17 cellular contexts compared by ENCODE assay signal in genomic region chr1:99600782-99601181, GRCh38. TPM values are rescaled to one million over a fixed set of nuclear protein-coding genes. Genes with fewer than 3 reads are reported as not detected.
DNase-seq lines count a peak whose midpoint lies in the region; ATAC-seq, FAIRE-seq and TF ChIP-seq lines count a peak whose summit lies in the region.
"Had no signal": no experiment of that assay in that cellular context is flagged by ENCODE, and none has a peak within 500 bp of the region (broad histone marks: within the 10 kb centered on the region; RNA-seq: fewer than 3 reads in every experiment).

No MANE protein-coding gene starts in this region.

- H3K36me3 ChIP-seq in SJCRH30 (no peaks in the 10 kb centered on the region), endothelial cell of umbilical vein (ENCODE audit: control insufficient read depth in 2 of 2, extremely low read depth in 1 of 2, insufficient read depth in 2 of 2, low read length in 2 of 2) (no peaks in the 10 kb centered on the region), neural progenitor cell (no peaks in the 10 kb centered on the region)
- H3K36me3 ChIP-seq: pancreas had no signal

- H3K4me3 ChIP-seq in SJCRH30 (no peak overlapping the region), endothelial cell of umbilical vein (replicated peaks in 1 of 3; ENCODE audit: insufficient read depth in 1 of 3, low read depth in 1 of 3, low read length in 3 of 3) (no peak overlapping the region), neural progenitor cell (no peak overlapping the region)
- H3K4me3 ChIP-seq: pancreas had no signal

- H3K36me3 Mint-ChIP-seq in neural progenitor cell: no peaks in the 10 kb centered on the region
- H3K36me3 Mint-ChIP-seq: activated naive CD8-positive, alpha-beta T cell treated with anti-CD3 and anti-CD28 coated beads, Interleukin-2, amount 10 ng/mL, durations not matched to agents 7 days and 5 days had no signal

- H4K20me1 ChIP-seq in endothelial cell of umbilical vein (replicated peaks; ENCODE audit: control insufficient read depth, extremely low read depth, insufficient read depth, low read length): no peaks in the 10 kb centered on the region
- no peaks in the 10 kb centered on the region for H4K20me1 ChIP-seq in neural progenitor cell (ENCODE audit: low read depth)

- no peak for TF ChIP-seq CTCF in endothelial cell of umbilical vein (IDR thresholded peaks at IDR 0.05; ENCODE audit: extremely low read depth in 1 of 2, insufficient read depth in 1 of 2, low read depth in 1 of 2, low read length in 2 of 2)
- no peak for TF ChIP-seq CTCF in neural progenitor cell (IDR thresholded peaks at IDR 0.05)

- H3K4me1 ChIP-seq in SJCRH30 (peaks cover 28% of the 10 kb centered on the region), endothelial cell of umbilical vein (ENCODE audit: control insufficient read depth, extremely low read depth, insufficient read depth, low read length) (peaks cover 57% of the 10 kb centered on the region), neural progenitor cell (no peaks in the 10 kb centered on the region)
- H3K4me1 ChIP-seq: pancreas had no signal

- dilution Hi-C loops in endothelial cell of umbilical vein (cut with MboI; ENCODE audit: extremely low pct_ligation_motif_present, low sequenced_read_pairs): no loop called here

- peak; percentile 12 for FAIRE-seq in endothelial cell of umbilical vein (lab: Jason Lieb, UNC)
- FAIRE-seq: pancreas had no signal

- no peaks in the 10 kb centered on the region for H3K79me2 ChIP-seq in endothelial cell of umbilical vein (ENCODE audit: control insufficient read depth, insufficient read depth, low read length)
- H3K79me2 ChIP-seq in neural progenitor cell (ENCODE audit: low read depth): no peaks in the 10 kb centered on the region

- H3K4me3 Mint-ChIP-seq in neural progenitor cell: peak overlapping the region; percentile 2
- H3K4me3 Mint-ChIP-seq: activated naive CD8-positive, alpha-beta T cell treated with anti-CD3 and anti-CD28 coated beads, Interleukin-2, amount 10 ng/mL, durations not matched to agents 7 days and 5 days had no signal

- H3K9me1 ChIP-seq in endothelial cell of umbilical vein (replicated peaks; ENCODE audit: control insufficient read depth, extremely low read depth, insufficient read depth, low read length): no peaks in the 10 kb centered on the region

- no TSS peak for BruUV-seq in endothelial cell of umbilical vein (replicated peaks; lab: Mats Ljungman, UMichigan)

- no peak for ATAC-seq in HG02610 (IDR thresholded peaks at IDR 0.05; ENCODE audit: unreplicated experiment)
- ATAC-seq in HG02852 (IDR thresholded peaks at IDR 0.05; ENCODE audit: unreplicated experiment): no peak
- no peak for ATAC-seq in HG03439 (IDR thresholded peaks at IDR 0.05; ENCODE audit: unreplicated experiment)
- ATAC-seq: pancreas had no signal

- no peaks in the 10 kb centered on the region for H3F3A ChIP-seq in neural progenitor cell (ENCODE audit: low read depth)

- H3K9me3 ChIP-seq in SJCRH30 (replicated peaks) (no peaks in the 10 kb centered on the region; the same call in 1 of the 2 replicates), endothelial cell of umbilical vein (replicated peaks; ENCODE audit: control insufficient read depth, insufficient read depth, low read length) (no peaks in the 10 kb centered on the region), neural progenitor cell (ENCODE audit: low read depth) (no peaks in the 10 kb centered on the region)
- H3K9me3 ChIP-seq: pancreas had no signal

- peaks cover 4% of the 10 kb centered on the region for H3K9me3 Mint-ChIP-seq in neural progenitor cell
- H3K9me3 Mint-ChIP-seq: activated naive CD8-positive, alpha-beta T cell treated with anti-CD3 and anti-CD28 coated beads, Interleukin-2, amount 10 ng/mL, durations not matched to agents 7 days and 5 days had no signal

- peak overlapping the region; percentile 37 for H3K4me2 ChIP-seq in endothelial cell of umbilical vein (ENCODE audit: insufficient read depth, low read length)
- H3K4me2 ChIP-seq in neural progenitor cell: no peak overlapping the region

- H3K27ac ChIP-seq in SJCRH30: peak overlapping the region; percentile 55; the same call in 1 of the 2 replicates
- H3K27ac ChIP-seq in endothelial cell of umbilical vein (ENCODE audit: insufficient read depth, low read depth, low read length): peak overlapping the region; percentile 93
- no peak overlapping the region for H3K27ac ChIP-seq in neural progenitor cell
- H3K27ac ChIP-seq: pancreas had no signal

- intact Hi-C loops in endothelial cell of umbilical vein (cut with micrococcal nuclease): no loop called here

- H3K9ac ChIP-seq in endothelial cell of umbilical vein (replicated peaks; ENCODE audit: extremely low read depth, insufficient read depth, low read length): peak overlapping the region; percentile 57
- no peak overlapping the region for H3K9ac ChIP-seq in neural progenitor cell

- H3K27ac Mint-ChIP-seq in neural progenitor cell: peak overlapping the region; percentile 96
- H3K27ac Mint-ChIP-seq: activated naive CD8-positive, alpha-beta T cell treated with anti-CD3 and anti-CD28 coated beads, Interleukin-2, amount 10 ng/mL, durations not matched to agents 7 days and 5 days had no signal

- H2AFZ ChIP-seq in endothelial cell of umbilical vein (ENCODE audit: low read depth, low read length): no peak overlapping the region
- H2AFZ ChIP-seq in neural progenitor cell (replicated peaks): no peak overlapping the region

- no peaks in the 10 kb centered on the region for H3K27me3 ChIP-seq in SJCRH30
- H3K27me3 ChIP-seq in endothelial cell of umbilical vein (ENCODE audit: control insufficient read depth in 2 of 2, insufficient read depth in 2 of 2, low read length in 2 of 2): no peaks in the 10 kb centered on the region
- H3K27me3 ChIP-seq in neural progenitor cell: no peaks in the 10 kb centered on the region
- H3K27me3 ChIP-seq: pancreas had no signal

- DNase-seq in Ammon's horn (ENCODE audit: low spot score): peak; percentile 14
- no peak for DNase-seq in SJCRH30
- peak; percentile 94 for DNase-seq in endothelial cell of umbilical vein (ENCODE audit: low read depth, low spot score)
- DNase-seq in neural progenitor cell (ENCODE audit: low spot score): no peak
- DNase-seq in KG1 (lab: John Stamatoyannopoulos, UW): no peak
- DNase-seq: activated naive CD8-positive, alpha-beta T cell treated with anti-CD3 and anti-CD28 coated beads, Interleukin-2, amount 10 ng/mL, durations not matched to agents 7 days and 5 days; central memory CD4-positive, alpha-beta T cell; COR-L47; effector CD4-positive, alpha-beta T cell; NCI-H1436 treated with DMSO at 0.1 percent for 48 hours; NCI-H2227 treated with DMSO at 0.1 percent for 48 hours; NCI-H82; pancreas; stimulated activated CD4-positive, alpha-beta T cell treated with anti-CD3 and anti-CD28 coated beads, Interleukin-2, amount 100 ng/mL, for 48 hours had no signal

- TF ChIP-seq POLR2A in endothelial cell of umbilical vein (IDR thresholded peaks at IDR 0.05; ENCODE audit: low read depth, low read length): no peak

- CTCF ChIA-PET in endothelial cell of umbilical vein (lab: Charles Lee): interaction anchor here (1.2 to 3.0 kb wide), 4 partner anchors 10 to 85 kb away, joined by 3 to 20 read pairs (median 6); no protein-coding TSS in a partner anchor

- peaks cover 2% of the 10 kb centered on the region for H3K27me3 Mint-ChIP-seq in neural progenitor cell (ENCODE audit: insufficient read depth, low read depth)

- POLR2A ChIA-PET in endothelial cell of umbilical vein (lab: Charles Lee): interaction anchor here (0.9 to 2.0 kb wide), 2 partner anchors 46 to 50 kb away, joined by 3 to 4 read pairs; no protein-coding TSS in a partner anchor

- H3K4me1 Mint-ChIP-seq in neural progenitor cell: peaks cover 26% of the 10 kb centered on the region
- H3K4me1 Mint-ChIP-seq: activated naive CD8-positive, alpha-beta T cell treated with anti-CD3 and anti-CD28 coated beads, Interleukin-2, amount 10 ng/mL, durations not matched to agents 7 days and 5 days had no signal

TF ChIP-seq in endothelial cell of umbilical vein, 7 proteins besides CTCF, POLR2A, EP300 and RAD21:
- TF ChIP-seq FOS (IDR thresholded peaks at IDR 0.05; ENCODE audit: borderline replicate concordance, insufficient read depth, low read length): no peak
- TF ChIP-seq EZH2 (IDR thresholded peaks at IDR 0.05; ENCODE audit: borderline replicate concordance, low read depth, low read length, severe bottlenecking): no peak
- TF ChIP-seq GATA2 (IDR thresholded peaks at IDR 0.05; ENCODE audit: insufficient read depth, insufficient read length, low read depth, low read length): no peak
- TF ChIP-seq JUN (IDR thresholded peaks at IDR 0.05; ENCODE audit: borderline replicate concordance, insufficient read depth, insufficient read length, low read depth): no peak

RNA-seq across cellular contexts. Expression of gene PALMD, which starts 45.1 kb away (rescaled TPM):
- total RNA-seq in SJCRH30 (2014; rRNA removed; shearing (Covaris generic)): 33.0 and 33.5 TPM in 2 replicates
- total RNA-seq in endothelial cell of umbilical vein: 137 and 140 TPM in 2 replicates
- 40.2 and 52.6 TPM in 2 replicates for polyA plus RNA-seq in endothelial cell of umbilical vein
- 77.1 and 91.5 TPM in 2 replicates for polyA plus RNA-seq in endothelial cell of umbilical vein (2011; cell fraction: cytosol; rRNA removed)
- polyA plus RNA-seq in endothelial cell of umbilical vein (2011; cell fraction: nucleus; rRNA removed): 207 and 208 TPM in 2 replicates
- 134 and 174 TPM in 2 replicates for polyA plus RNA-seq in endothelial cell of umbilical vein (2012)
- 100 and 108 TPM in 2 replicates for polyA minus RNA-seq in endothelial cell of umbilical vein
- 1.3 TPM for polyA minus RNA-seq in endothelial cell of umbilical vein (2011; cell fraction: cytosol; rRNA and poly(A)+ RNA removed)
- polyA minus RNA-seq in endothelial cell of umbilical vein (2011; cell fraction: nucleus; rRNA and poly(A)+ RNA removed): 278 and 328 TPM in 2 replicates
- total RNA-seq in neural progenitor cell (ENCODE audit: low replicate concordance): not detected in 2 replicates
- total RNA-seq: activated naive CD8-positive, alpha-beta T cell treated with anti-CD3 and anti-CD28 coated beads, Interleukin-2, amount 10 ng/mL, durations not matched to agents 7 days and 5 days had no signal

Comparison
In these comparisons a context has a peak if more than half of its experiments do, and no peak if none do; other contexts are left out.
1. DNase-seq: peak in Ammon's horn (single experiment) and endothelial cell of umbilical vein (single experiment); none in SJCRH30 (0 of 2), neural progenitor cell (single experiment) and KG1 (single experiment).
2. RNA of gene PALMD, which starts 45.1 kb away (total RNA-seq): 137 to 140 TPM in endothelial cell of umbilical vein and 33.0 to 33.5 TPM in SJCRH30; not detected in neural progenitor cell; every median in the first group is over 10 times any median in the second.